ENCODE assay signal across 19 cellular contexts in genomic region chr9:108058137-108058779, GRCh38.
DNase-seq lines count a peak whose midpoint lies in the region; ATAC-seq, FAIRE-seq and TF ChIP-seq lines count a peak whose summit lies in the region.
"Had no signal": no experiment of that assay in that cellular context is flagged by ENCODE, and none has a peak within 500 bp of the region (broad histone marks: within the 10 kb centered on the region; RNA-seq: fewer than 3 reads in every experiment).

No MANE protein-coding gene starts in this region.

- peaks cover 24% of the 10 kb centered on the region for H3F3A ChIP-seq in smooth muscle cell (ENCODE audit: low read depth)

- H3K36me3 Mint-ChIP-seq in nephron progenitor cell (ENCODE audit: low read depth), result no peaks in the 10 kb centered on the region
- H3K36me3 Mint-ChIP-seq: CD4-positive, alpha-beta memory T cell; naive thymus-derived CD4-positive, alpha-beta T cell had no signal

- no peak overlapping the region for H2AFZ ChIP-seq in smooth muscle cell (ENCODE audit: low read depth)

- TF ChIP-seq CTCF in smooth muscle cell (IDR thresholded peaks at IDR 0.05; ENCODE audit: borderline replicate concordance, insufficient read depth, poor library complexity, severe bottlenecking), result no peak
- TF ChIP-seq CTCF in nephron progenitor cell (IDR thresholded peaks at IDR 0.05), result no peak

- H3K9ac ChIP-seq in smooth muscle cell (ENCODE audit: low read depth), result no peak overlapping the region

- no peak for DNase-seq in GM12891 (ENCODE audit: insufficient read length, low spot score)
- peak; percentile 55 for DNase-seq in SW480 (ENCODE audit: low spot score)
- no peak for DNase-seq in left colon
- no peak for DNase-seq in smooth muscle cell (lab: John Stamatoyannopoulos, UW; ENCODE audit: unreplicated experiment)
- DNase-seq in DMS 273 treated with DMSO at 0.1 percent for 48 hours (lab: John Stamatoyannopoulos, UW), result no peak
- no peak for DNase-seq in nephron progenitor cell
- no peak for DNase-seq in stimulated activated CD8-positive, alpha-beta memory T cell treated with anti-CD3 and anti-CD28 coated beads, Interleukin-4, amount 100 ng/mL, for 48 hours
- DNase-seq in COR-L47 (lab: John Stamatoyannopoulos, UW), result no peak
- DNase-seq: activated B cell treated with CpG ODN at 0.5 μM for 24 hours; activated CD8-positive, alpha-beta T cell treated with anti-CD3 and anti-CD28 coated beads for 36 hours; activated naive CD4-positive, alpha-beta T cell treated with anti-CD3 and anti-CD28 coated beads for 36 hours; activated T-cell treated with anti-CD3 and anti-CD28 coated beads, Interleukin-2, amount 50 U/mL, for 24 hours; CD4-positive, alpha-beta memory T cell; effector memory CD4-positive, alpha-beta T cell; naive thymus-derived CD4-positive, alpha-beta T cell; NCI-H1694 treated with DMSO at 0.1 percent for 48 hours; NCI-H2227 treated with DMSO at 0.1 percent for 48 hours; NCI-H82; stimulated activated CD4-positive, alpha-beta T cell treated with anti-CD3 and anti-CD28 coated beads, Interleukin-4, amount 100 ng/mL, for 24 hours had no signal

- H3K36me3 ChIP-seq in smooth muscle cell (ENCODE audit: low read depth), result no peaks in the 10 kb centered on the region

- peaks cover 5% of the 10 kb centered on the region for H3K27me3 Mint-ChIP-seq in nephron progenitor cell (ENCODE audit: low read depth, poor library complexity)
- H3K27me3 Mint-ChIP-seq: activated CD8-positive, alpha-beta T cell treated with anti-CD3 and anti-CD28 coated beads for 36 hours; activated T-cell treated with anti-CD3 and anti-CD28 coated beads, Interleukin-2, amount 50 U/mL, for 24 hours; CD4-positive, alpha-beta memory T cell; naive thymus-derived CD4-positive, alpha-beta T cell had no signal

- 82% methylated on average over 6 of the region's 6 CpGs for WGBS in smooth muscle cell (ENCODE audit: low lambda C conversion rate)

- no peak overlapping the region for H3K4me3 ChIP-seq in smooth muscle cell

- intact Hi-C loops in left colon (cut with DNase I, micrococcal nuclease), result no loop called here

- H3K27me3 ChIP-seq in smooth muscle cell (ENCODE audit: low read depth), result no peaks in the 10 kb centered on the region

- ATAC-seq in left colon, result peak; percentile 48
- ATAC-seq: activated CD8-positive, alpha-beta T cell treated with anti-CD3 and anti-CD28 coated beads for 36 hours had no signal

- H3K79me2 ChIP-seq in smooth muscle cell (ENCODE audit: low read depth), result no peaks in the 10 kb centered on the region

- H3K9me3 ChIP-seq in smooth muscle cell (replicated peaks; ENCODE audit: low read depth), result no peaks in the 10 kb centered on the region

- peaks cover 36% of the 10 kb centered on the region for H3K4me1 ChIP-seq in smooth muscle cell (ENCODE audit: low read depth)

- FAIRE-seq in GM12891 (lab: Jason Lieb, UNC), result no peak

- no peaks in the 10 kb centered on the region for H4K20me1 ChIP-seq in smooth muscle cell (ENCODE audit: low read depth)

- no peak for TF ChIP-seq POLR2A in GM12891 (IDR thresholded peaks at IDR 0.05; ENCODE audit: low read depth, low read length)

- H3K27ac Mint-ChIP-seq in nephron progenitor cell, result no peak overlapping the region
- H3K27ac Mint-ChIP-seq: activated B cell treated with CpG ODN at 0.5 μM for 24 hours; activated CD8-positive, alpha-beta T cell treated with anti-CD3 and anti-CD28 coated beads for 36 hours; activated naive CD4-positive, alpha-beta T cell treated with anti-CD3 and anti-CD28 coated beads for 36 hours; activated T-cell treated with anti-CD3 and anti-CD28 coated beads, Interleukin-2, amount 50 U/mL, for 24 hours; CD4-positive, alpha-beta memory T cell; naive thymus-derived CD4-positive, alpha-beta T cell had no signal

- H3K4me1 Mint-ChIP-seq in nephron progenitor cell, result peaks cover 39% of the 10 kb centered on the region
- H3K4me1 Mint-ChIP-seq: activated B cell treated with CpG ODN at 0.5 μM for 24 hours; CD4-positive, alpha-beta memory T cell; naive thymus-derived CD4-positive, alpha-beta T cell had no signal

- peak overlapping the region; percentile 91 for H3K27ac ChIP-seq in smooth muscle cell (ENCODE audit: low read depth)

- H3K4me3 Mint-ChIP-seq in nephron progenitor cell, result no peak overlapping the region
- H3K4me3 Mint-ChIP-seq: activated B cell treated with CpG ODN at 0.5 μM for 24 hours; activated CD8-positive, alpha-beta T cell treated with anti-CD3 and anti-CD28 coated beads for 36 hours; activated naive CD4-positive, alpha-beta T cell treated with anti-CD3 and anti-CD28 coated beads for 36 hours; activated T-cell treated with anti-CD3 and anti-CD28 coated beads, Interleukin-2, amount 50 U/mL, for 24 hours; CD4-positive, alpha-beta memory T cell; naive thymus-derived CD4-positive, alpha-beta T cell had no signal

- H3K9me3 Mint-ChIP-seq in nephron progenitor cell, result no peaks in the 10 kb centered on the region

- H3K4me2 ChIP-seq in smooth muscle cell, result peak overlapping the region; percentile 33

TF ChIP-seq in GM12891, 5 proteins besides CTCF, POLR2A, EP300 and RAD21:
- TF ChIP-seq POU2F2 (IDR thresholded peaks at IDR 0.05; ENCODE audit: low read depth, low read length) (no peak), PAX5 (IDR thresholded peaks at IDR 0.05; ENCODE audit: insufficient read depth, low read length, severe bottlenecking) (no peak), POLR2AphosphoS5 (IDR thresholded peaks at IDR 0.05; ENCODE audit: low read depth, low read length) (no peak), SPI1 (IDR thresholded peaks at IDR 0.05; ENCODE audit: low read depth, low read length) (peak; percentile 13; the same call in 1 of the 2 replicates), TAF1 (IDR thresholded peaks at IDR 0.05; ENCODE audit: low read depth, low read length) (no peak)
